In the genomic region with DNA sequence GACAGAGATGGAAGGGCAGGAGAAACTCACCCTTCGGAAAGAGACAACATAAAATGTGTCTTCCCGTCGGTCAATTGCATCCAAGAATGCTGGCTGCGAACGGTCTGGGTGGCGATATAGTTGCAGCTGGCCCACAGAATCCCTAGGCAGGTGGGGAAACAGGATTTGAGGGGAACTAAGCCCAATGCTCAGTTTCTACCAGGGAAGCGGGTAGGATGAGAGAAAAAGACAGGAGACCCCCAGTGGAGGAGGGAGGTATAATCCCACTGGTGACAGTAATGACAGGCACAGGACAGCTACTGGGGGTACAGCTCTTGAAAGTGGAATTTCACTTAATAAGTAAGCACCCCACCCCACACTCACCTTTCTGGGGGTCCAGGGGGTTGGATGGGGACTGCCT, we compare ENCODE assay signal across 8 cellular contexts. TPM values are rescaled to one million over a fixed set of nuclear protein-coding genes. Genes with fewer than 3 reads are reported as not detected.
DNase-seq lines count a peak whose midpoint lies in the region; ATAC-seq and TF ChIP-seq lines count a peak whose summit lies in the region.
"Had no signal": no experiment of that assay in that cellular context is flagged by ENCODE, and none has a peak within 500 bp of the region (broad histone marks: within the 10 kb centered on the region; RNA-seq: fewer than 3 reads in every experiment).

No MANE protein-coding gene starts in this region.

- no peaks in the 10 kb centered on the region for H3K36me3 ChIP-seq in neural cell (ENCODE audit: insufficient read depth, low read length)

- H3K4me2 ChIP-seq in neural cell (ENCODE audit: low read length): no peak overlapping the region

- H2AFZ ChIP-seq in neural cell (ENCODE audit: low read depth, low read length): no peak overlapping the region

- ATAC-seq in HG03045 (IDR thresholded peaks at IDR 0.05; ENCODE audit: unreplicated experiment) (no peak), GM21447 (IDR thresholded peaks at IDR 0.05; ENCODE audit: unreplicated experiment) (no peak), HG03439 (IDR thresholded peaks at IDR 0.05; ENCODE audit: unreplicated experiment) (no peak)

- H3F3A ChIP-seq in neural cell (ENCODE audit: insufficient read depth, low read length, poor library complexity, severe bottlenecking): no peaks in the 10 kb centered on the region

- H4K20me1 ChIP-seq in neural cell (ENCODE audit: insufficient read depth): no peaks in the 10 kb centered on the region

- H3K4me3 ChIP-seq in HL-60 (replicated peaks; ENCODE audit: insufficient read depth, low read length): no peak overlapping the region
- no peak overlapping the region for H3K4me3 ChIP-seq in astrocyte of the spinal cord (ENCODE audit: low read depth, low read length)
- H3K4me3 ChIP-seq in neural cell (ENCODE audit: low read length): no peak overlapping the region

- TF ChIP-seq RAD21 in neural cell (conservative IDR thresholded peaks at IDR 0.05): peak; percentile 16

- H3K27ac ChIP-seq in HL-60 (replicated peaks) (no peak overlapping the region), neural cell (ENCODE audit: low read length) (no peak overlapping the region)

- in situ Hi-C loops in astrocyte of the spinal cord (cut with HindIII; ENCODE audit: low sequenced_read_pairs): no loop called here

- peak; percentile 34 for DNase-seq in DMS114 treated with DMSO at 0.1 percent for 48 hours (lab: John Stamatoyannopoulos, UW; ENCODE audit: unreplicated experiment)
- DNase-seq in HL-60 (ENCODE audit: low read depth in 1 of 2, low spot score in 1 of 2): no peak
- no peak for DNase-seq in astrocyte of the spinal cord (ENCODE audit: low read depth, low spot score)
- DNase-seq: kidney glomerular epithelial cell had no signal

- no peak overlapping the region for H3K9ac ChIP-seq in neural cell (ENCODE audit: low read length)

- TF ChIP-seq EP300 in neural cell (conservative IDR thresholded peaks at IDR 0.05; ENCODE audit: poor library complexity, severe bottlenecking): no peak

- H3K27me3 ChIP-seq in HL-60 (ENCODE audit: insufficient read depth, poor library complexity, severe bottlenecking) (no peaks in the 10 kb centered on the region), neural cell (ENCODE audit: insufficient read depth, low read depth, low read length) (no peaks in the 10 kb centered on the region)

- H3K79me2 ChIP-seq in neural cell (replicated peaks; ENCODE audit: insufficient read depth, low read length): no peaks in the 10 kb centered on the region

- H3K9me2 ChIP-seq in neural cell (ENCODE audit: insufficient read depth, low read length): no peaks in the 10 kb centered on the region

- no peaks in the 10 kb centered on the region for H3K9me3 ChIP-seq in neural cell (ENCODE audit: low read length)

- TF ChIP-seq CTCF in HL-60 (IDR thresholded peaks at IDR 0.05; ENCODE audit: insufficient read depth, low read length) (peak; percentile 8), astrocyte of the spinal cord (IDR thresholded peaks at IDR 0.05; ENCODE audit: low read depth, low read length) (peak; percentile 57), neural cell (IDR thresholded peaks at IDR 0.05; ENCODE audit: poor library complexity, severe bottlenecking) (peak; percentile 61)

TF ChIP-seq in neural cell, 6 proteins besides CTCF, POLR2A, EP300 and RAD21:
- TF ChIP-seq EZH2 (IDR thresholded peaks at IDR 0.05; ENCODE audit: borderline replicate concordance, insufficient read depth, low read length, poor library complexity, severe bottlenecking): no peak
- peak; percentile 50 for TF ChIP-seq SMC3 (conservative IDR thresholded peaks at IDR 0.05; ENCODE audit: poor library complexity)

RNA-seq across cellular contexts. Expression of gene TNXB, which starts 7.5 kb away (rescaled TPM):
- 3.3 and 3.6 TPM in 2 replicates for polyA plus RNA-seq in neural cell
- 3.7 and 8.0 TPM in 2 replicates for polyA minus RNA-seq in neural cell

RNA-seq across cellular contexts. Expression of gene ATF6B, which starts 11.4 kb away (rescaled TPM):
- 44.3 and 49.3 TPM in 2 replicates for polyA plus RNA-seq in neural cell
- polyA minus RNA-seq in neural cell: 25.7 and 27.5 TPM in 2 replicates

RNA-seq across cellular contexts. Expression of gene FKBPL, which starts 13.4 kb away (rescaled TPM):
- polyA plus RNA-seq in neural cell: 8.6 and 10.9 TPM in 2 replicates
- 6.8 and 10.5 TPM in 2 replicates for polyA minus RNA-seq in neural cell

RNA-seq across cellular contexts. Expression of gene PRRT1, which starts 35.1 kb away (rescaled TPM):
- polyA plus RNA-seq in neural cell: 0.22 TPM in 1 of 2 replicates, not detected in the other
- 0.35 and 0.73 TPM in 2 replicates for polyA minus RNA-seq in neural cell

RNA-seq across cellular contexts. Expression of gene PPT2, which starts 37.3 kb away (rescaled TPM):
- polyA plus RNA-seq in neural cell: 53.5 and 330 TPM in 2 replicates
- 28.9 and 29.7 TPM in 2 replicates for polyA minus RNA-seq in neural cell

Comparison
In these comparisons a context has a peak if more than half of its experiments do, and no peak if none do; other contexts are left out.
1. CTCF ChIP-seq: peak in every context shown above with its lines; median percentile 61 in neural cell; 57 in astrocyte of the spinal cord; 8 in HL-60.